In genomic region chr18:53796042-53796729, GRCh38 we compare ENCODE assay signal across 8 cellular contexts.
DNase-seq lines count a peak whose midpoint lies in the region; ATAC-seq, FAIRE-seq and TF ChIP-seq lines count a peak whose summit lies in the region.

No MANE protein-coding gene starts in this region.

- DNase-seq in RCC 7860 (ENCODE audit: low spot score) (peak; percentile 78), left lung (no peak), HAP-1 (ENCODE audit: low spot score in 2 of 2) (no peak), globus pallidus (ENCODE audit: low spot score) (no peak), GM19240 (ENCODE audit: insufficient read length, low spot score) (no peak), ascending aorta (ENCODE audit: low spot score in 2 of 2) (no peak)

- no peak for TF ChIP-seq CTCF in left lung (IDR thresholded peaks at IDR 0.05)
- no peak for TF ChIP-seq CTCF in ascending aorta (IDR thresholded peaks at IDR 0.05)

- H3K27ac ChIP-seq in left lung (peak overlapping the region in 1 of 2 donors; percentile 60), ascending aorta (no peak overlapping the region)

- no peaks in the 10 kb centered on the region for H3K36me3 ChIP-seq in left lung
- no peaks in the 10 kb centered on the region for H3K36me3 ChIP-seq in HAP-1 (replicated peaks)
- H3K36me3 ChIP-seq in ascending aorta = no peaks in the 10 kb centered on the region

- H3K4me3 ChIP-seq in left lung (no peak overlapping the region), HAP-1 (no peak overlapping the region), ascending aorta (no peak overlapping the region)

- H3K4me1 ChIP-seq in left lung (no peaks in the 10 kb centered on the region), HAP-1 (no peaks in the 10 kb centered on the region), ascending aorta (no peaks in the 10 kb centered on the region)

- H3K9me3 ChIP-seq in left lung (no peaks in the 10 kb centered on the region), HAP-1 (no peaks in the 10 kb centered on the region), ascending aorta (no peaks in the 10 kb centered on the region)

- in situ Hi-C loops in HAP-1 (cut with MboI; ENCODE audit: low sequenced_read_pairs) = no loop called here

- FAIRE-seq in RCC 7860 (lab: Jason Lieb, UNC) = peak; percentile 94

- intact Hi-C loops in left lung (cut with DNase I) = no loop called here
- intact Hi-C loops in ascending aorta (cut with DNase I) = no loop called here

- ATAC-seq in GM18498 (IDR thresholded peaks at IDR 0.05; ENCODE audit: unreplicated experiment) (peak; percentile 72), HG02678 (IDR thresholded peaks at IDR 0.05; ENCODE audit: unreplicated experiment) (peak; percentile 79), left lung (peak; percentile 85)

- H3K27me3 ChIP-seq in left lung (no peaks in the 10 kb centered on the region), HAP-1 (ENCODE audit: low read depth) (no peaks in the 10 kb centered on the region), ascending aorta (no peaks in the 10 kb centered on the region)
